In the genomic region with DNA sequence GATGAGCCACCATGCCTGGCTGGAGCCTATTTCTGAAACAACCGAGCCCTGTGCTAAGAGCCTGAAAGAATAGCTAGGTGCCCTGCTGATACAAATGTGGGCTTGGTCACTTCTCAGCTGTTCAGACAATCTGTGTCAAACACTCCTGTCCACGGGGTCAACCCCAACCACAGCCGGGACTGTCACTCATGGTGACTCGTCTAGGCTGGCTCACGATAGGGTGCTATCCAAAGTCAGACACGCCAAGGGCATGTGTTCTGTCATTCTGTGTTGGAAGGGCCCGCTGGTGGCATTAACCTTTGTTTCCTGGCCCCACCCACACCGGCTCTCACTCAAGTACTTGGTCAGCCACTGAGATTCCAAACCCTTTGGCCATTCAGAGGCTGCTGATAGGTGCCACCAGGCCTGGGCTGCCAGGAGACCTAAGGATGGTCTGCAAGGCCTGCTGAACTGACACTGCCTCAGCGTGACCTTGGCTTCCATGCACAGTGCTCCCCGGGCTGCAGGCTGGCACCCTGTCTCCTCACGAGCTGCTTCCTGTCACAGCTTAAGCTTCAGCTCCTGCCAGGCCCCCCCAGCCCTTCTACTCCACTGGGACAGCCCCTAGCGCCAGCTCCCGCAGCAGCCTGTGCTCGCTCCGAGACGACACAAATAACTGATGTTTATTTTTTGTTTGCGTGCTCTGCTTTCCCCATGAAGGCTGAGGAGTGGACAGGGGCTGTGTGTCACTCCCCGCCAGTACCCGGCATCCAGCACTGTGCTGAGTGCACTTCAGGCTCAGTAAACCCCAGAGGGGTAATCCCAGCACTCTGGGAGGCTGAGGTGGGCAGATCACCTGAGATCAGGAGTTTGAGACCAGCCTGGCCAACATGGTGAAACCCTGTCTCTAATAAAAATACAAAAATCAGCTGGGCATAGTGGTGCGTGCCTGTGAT, we compare ENCODE assay signal across 9 cellular contexts. TPM values are rescaled to one million over a fixed set of nuclear protein-coding genes. Genes with fewer than 3 reads are reported as not detected.
DNase-seq lines count a peak whose midpoint lies in the region; ATAC-seq lines count a peak whose summit lies in the region.
"Had no signal": no experiment of that assay in that cellular context is flagged by ENCODE, and none has a peak within 500 bp of the region (broad histone marks: within the 10 kb centered on the region; RNA-seq: fewer than 3 reads in every experiment).

No MANE protein-coding gene starts in this region.

- H3F3A ChIP-seq in GM23248 (ENCODE audit: insufficient read depth) = peaks cover 25% of the 10 kb centered on the region; the same call in 1 of the 2 replicates

- 90 to 94% methylated on average over 20 of the region's 20 CpGs for WGBS in GM23248 (ENCODE audit: low coverage in 1 of 2, low lambda C conversion rate in 2 of 2, missing lambda C conversion rate in 2 of 2), 2 experiments

- H3K4me3 ChIP-seq in GM23248 = no peak overlapping the region
- H3K4me3 ChIP-seq: suprapubic skin had no signal

- no peaks in the 10 kb centered on the region for H3K9me2 ChIP-seq in GM23248 (ENCODE audit: insufficient read depth)

- peaks cover 90% of the 10 kb centered on the region for H3K79me2 ChIP-seq in GM23248 (ENCODE audit: insufficient read depth)

- DNase-seq in T-helper 2 cell (peak in 3 of 5 experiments; percentile 59 to 91 (median 71)), epithelial cell of prostate (ENCODE audit: low read depth, low spot score) (no peak), NOMO-1 (lab: John Stamatoyannopoulos, UW; ENCODE audit: unreplicated experiment in 2 of 2) (no peak), GM23248 (no peak), globus pallidus (ENCODE audit: low spot score) (no peak)

- H3K27me3 ChIP-seq in GM23248 (replicated peaks; ENCODE audit: insufficient read depth) = no peaks in the 10 kb centered on the region
- H3K27me3 ChIP-seq: suprapubic skin had no signal

- H3K9me3 Mint-ChIP-seq in stimulated activated naive CD8-positive, alpha-beta T cell treated with anti-CD3 and anti-CD28 coated beads, Interleukin-15, Interleukin-2, amounts not matched to agents 100 ng/mL and 50 ng/mL, for 24 hours = no peaks in the 10 kb centered on the region

- H3K36me3 ChIP-seq in GM23248 (ENCODE audit: low read depth) = peaks cover 17% of the 10 kb centered on the region

- in situ Hi-C loops in GM23248 (cut with MboI) = no loop called here

- H3K9ac ChIP-seq in GM23248 = no peak overlapping the region

- H2AFZ ChIP-seq in GM23248 = no peak overlapping the region

- H3K4me1 Mint-ChIP-seq in stimulated activated naive CD8-positive, alpha-beta T cell treated with anti-CD3 and anti-CD28 coated beads, Interleukin-15, Interleukin-2, amounts not matched to agents 100 ng/mL and 50 ng/mL, for 24 hours (ENCODE audit: low read depth) = peaks cover 94% of the 10 kb centered on the region

- H3K9me3 ChIP-seq in GM23248 (ENCODE audit: low read depth) = no peaks in the 10 kb centered on the region
- H3K9me3 ChIP-seq: suprapubic skin had no signal

- H3K4me3 Mint-ChIP-seq in stimulated activated naive CD8-positive, alpha-beta T cell treated with anti-CD3 and anti-CD28 coated beads, Interleukin-15, Interleukin-2, amounts not matched to agents 100 ng/mL and 50 ng/mL, for 24 hours = peak overlapping the region; percentile 77

- no peak overlapping the region for H3K4me2 ChIP-seq in GM23248 (ENCODE audit: unreplicated experiment)

- no peaks in the 10 kb centered on the region for H3K27me3 Mint-ChIP-seq in stimulated activated naive CD8-positive, alpha-beta T cell treated with anti-CD3 and anti-CD28 coated beads, Interleukin-15, Interleukin-2, amounts not matched to agents 100 ng/mL and 50 ng/mL, for 24 hours

- ATAC-seq in GM21529 (IDR thresholded peaks at IDR 0.05; ENCODE audit: unreplicated experiment) = peak; percentile 12
- no peak for ATAC-seq in HG02973 (IDR thresholded peaks at IDR 0.05; ENCODE audit: unreplicated experiment)

- peaks cover 47% of the 10 kb centered on the region for H3K4me1 ChIP-seq in GM23248 (ENCODE audit: insufficient read depth)

- H4K20me1 ChIP-seq in GM23248 (ENCODE audit: insufficient read depth) = no peaks in the 10 kb centered on the region

- H3K27ac Mint-ChIP-seq in stimulated activated naive CD8-positive, alpha-beta T cell treated with anti-CD3 and anti-CD28 coated beads, Interleukin-15, Interleukin-2, amounts not matched to agents 100 ng/mL and 50 ng/mL, for 24 hours = peak overlapping the region; percentile 98

- H3K27ac ChIP-seq in epithelial cell of prostate (peak overlapping the region; percentile 91), GM23248 (no peak overlapping the region)
- H3K27ac ChIP-seq: suprapubic skin had no signal

- peaks cover 32% of the 10 kb centered on the region for H3K36me3 Mint-ChIP-seq in stimulated activated naive CD8-positive, alpha-beta T cell treated with anti-CD3 and anti-CD28 coated beads, Interleukin-15, Interleukin-2, amounts not matched to agents 100 ng/mL and 50 ng/mL, for 24 hours (ENCODE audit: low read depth)

RNA-seq across cellular contexts. Expression of a gene that starts 14.3 kb away (rescaled TPM):
- not detected in 2 replicates for total RNA-seq in GM23248 (2014; rRNA removed; shearing (Covaris generic))
- not detected in 2 replicates for polyA plus RNA-seq in GM23248 (2016; fragmentation: Nextera tagmentation; extraction: Ambion mirVana)

RNA-seq across cellular contexts. Expression of a gene that starts 19.7 kb away (rescaled TPM):
- total RNA-seq in GM23248 (2014; rRNA removed; shearing (Covaris generic)) = 90.2 and 124 TPM in 2 replicates
- polyA plus RNA-seq in GM23248 (2016; fragmentation: Nextera tagmentation; extraction: Ambion mirVana) = 55.2 and 56.3 TPM in 2 replicates

RNA-seq across cellular contexts. Expression of a gene that starts 48.4 kb away (rescaled TPM):
- 13.2 and 15.8 TPM in 2 replicates for total RNA-seq in GM23248 (2014; rRNA removed; shearing (Covaris generic))
- 24.6 and 26.1 TPM in 2 replicates for polyA plus RNA-seq in GM23248 (2016; fragmentation: Nextera tagmentation; extraction: Ambion mirVana)

RNA-seq across cellular contexts. Expression of a gene that starts 55.7 kb away (rescaled TPM):
- total RNA-seq in GM23248 (2014; rRNA removed; shearing (Covaris generic)) = 18.2 and 19.7 TPM in 2 replicates
- 4.2 and 6.2 TPM in 2 replicates for polyA plus RNA-seq in GM23248 (2016; fragmentation: Nextera tagmentation; extraction: Ambion mirVana)

RNA-seq across cellular contexts. Expression of a gene that starts 58.3 kb away (rescaled TPM):
- 12.4 and 18.9 TPM in 2 replicates for total RNA-seq in GM23248 (2014; rRNA removed; shearing (Covaris generic))
- polyA plus RNA-seq in GM23248 (2016; fragmentation: Nextera tagmentation; extraction: Ambion mirVana) = 6.3 and 6.8 TPM in 2 replicates

Comparison
In these comparisons a context has a peak if more than half of its experiments do, and no peak if none do; other contexts are left out.
1. DNase-seq: peak in T-helper 2 cell (3 of 5); none in epithelial cell of prostate (single experiment), NOMO-1 (0 of 2), GM23248 (single experiment) and globus pallidus (single experiment).